ENCODE assay signal across 8 cellular contexts in the genomic region with DNA sequence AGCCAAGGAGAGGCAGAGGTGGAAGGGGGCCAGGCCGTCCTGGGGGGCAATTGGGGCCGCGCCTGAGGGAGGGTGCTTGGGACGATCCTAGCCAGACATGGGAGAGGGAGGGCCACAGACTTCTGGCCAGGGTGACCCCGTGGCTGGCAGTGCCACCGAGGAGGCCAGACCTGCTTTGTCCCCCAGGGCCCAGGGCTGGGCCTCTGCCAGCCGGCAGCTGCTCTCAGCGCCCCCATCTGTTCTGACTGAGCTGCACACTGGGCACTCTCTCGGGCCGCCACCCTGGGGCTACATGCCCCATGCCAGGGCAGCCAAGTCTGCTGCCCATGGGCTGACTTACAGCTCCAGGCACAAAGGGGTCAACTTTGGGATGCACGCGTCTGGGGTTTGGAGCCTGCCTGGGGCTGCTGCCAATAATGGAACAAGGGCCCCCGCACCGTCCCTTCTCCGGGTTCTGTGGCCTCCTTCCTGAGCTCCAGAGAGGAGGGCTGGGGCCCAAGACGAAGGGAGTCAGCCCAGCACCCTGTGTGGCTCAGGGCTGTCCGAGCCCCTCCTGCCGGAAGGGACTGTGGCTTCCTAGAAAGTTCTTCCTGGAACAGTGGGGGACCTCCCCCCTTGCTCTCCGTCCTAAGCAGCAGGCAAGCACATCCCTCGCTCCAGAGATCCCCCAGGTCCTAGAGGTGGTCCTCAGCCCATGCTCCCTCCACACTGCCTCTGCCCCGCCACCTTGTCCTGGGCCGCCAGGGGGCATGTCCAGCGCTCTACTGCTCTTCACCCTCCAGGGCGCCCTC.
DNase-seq lines count a peak whose midpoint lies in the region; TF ChIP-seq lines count a peak whose summit lies in the region.

No MANE protein-coding gene starts in this region.

- no peak overlapping the region for H3K9ac ChIP-seq in HUES48 (ENCODE audit: low read depth, low read length)
- peak overlapping the region; percentile 71 for H3K9ac ChIP-seq in adipocyte (ENCODE audit: low read length)

- H3K9me3 ChIP-seq in HUES48 (ENCODE audit: control insufficient read depth, insufficient read depth, low read length) (no peaks in the 10 kb centered on the region), adipocyte (ENCODE audit: control insufficient read depth, low read length) (no peaks in the 10 kb centered on the region)

- peaks cover 11% of the 10 kb centered on the region; the same call in 1 of the 2 replicates for H3K4me1 ChIP-seq in HUES48 (ENCODE audit: control insufficient read depth, insufficient read depth, low read length)
- H3K4me1 ChIP-seq in adipocyte (ENCODE audit: control insufficient read depth, insufficient read depth, low read length) = peaks cover 40% of the 10 kb centered on the region

- peak overlapping the region; percentile 79 for H3K4me3 ChIP-seq in HUES48 (ENCODE audit: low read depth, low read length)
- peak overlapping the region; percentile 68 for H3K4me3 ChIP-seq in adipocyte (ENCODE audit: low read length)
- peak overlapping the region; percentile 35 for H3K4me3 ChIP-seq in iPS-11a (ENCODE audit: low read depth, low read length)
- peak overlapping the region; percentile 52 for H3K4me3 ChIP-seq in skeletal muscle cell (ENCODE audit: low read depth, low read length)

- H3K27ac ChIP-seq in HUES48 (ENCODE audit: low read depth, low read length) = no peak overlapping the region

- peak; percentile 37 for TF ChIP-seq CTCF in AG09319 (IDR thresholded peaks at IDR 0.05; ENCODE audit: low read depth, low read length)

- H3K27me3 ChIP-seq in HUES48 (ENCODE audit: control insufficient read depth, insufficient read depth, low read length) (no peaks in the 10 kb centered on the region; the same call in none of the 2 replicates), adipocyte (replicated peaks; ENCODE audit: control insufficient read depth, insufficient read depth, low read length) (peaks cover 3% of the 10 kb centered on the region)

- H3K36me3 ChIP-seq in HUES48 (ENCODE audit: control insufficient read depth, insufficient read depth, low read length) = no peaks in the 10 kb centered on the region
- peaks cover 5% of the 10 kb centered on the region for H3K36me3 ChIP-seq in adipocyte (ENCODE audit: control insufficient read depth, insufficient read depth, low read length, severe bottlenecking)

- DNase-seq in AG09319 (ENCODE audit: extremely low read depth, low read depth) (no peak), adipocyte (ENCODE audit: low read depth) (peak; percentile 55), skeletal muscle cell (ENCODE audit: low read depth) (no peak), NCI-H146 treated with DMSO at 0.1 percent for 48 hours (lab: John Stamatoyannopoulos, UW; ENCODE audit: unreplicated experiment) (no peak), GF-D8 (lab: John Stamatoyannopoulos, UW) (no peak)
- no peak for DNase-seq in effector CD8-positive, alpha-beta T cell (lab: John Stamatoyannopoulos, UW)
